2 cellular contexts compared by ENCODE assay signal in genomic region chr12:26054383-26054782, GRCh38.
TF ChIP-seq lines count a peak whose summit lies in the region.

No MANE protein-coding gene starts in this region.

TF ChIP-seq in GM23338, 12 proteins besides CTCF, POLR2A, EP300 and RAD21:
- TF ChIP-seq POLR2AphosphoS5 (IDR thresholded peaks at IDR 0.05; ENCODE audit: low read depth), result no peak
- no peak for TF ChIP-seq CREB1 (CRISPR knock-in tag; IDR thresholded peaks at IDR 0.05; ENCODE audit: low read depth)
- TF ChIP-seq REST (IDR thresholded peaks at IDR 0.05; ENCODE audit: unreplicated experiment), result no peak
- TF ChIP-seq ZNF331 (CRISPR knock-in tag; IDR thresholded peaks at IDR 0.05; ENCODE audit: low read depth), result no peak
- TF ChIP-seq NANOG (IDR thresholded peaks at IDR 0.05; ENCODE audit: borderline replicate concordance), result no peak
- no peak for TF ChIP-seq EZH2phosphoT487 (IDR thresholded peaks at IDR 0.05; ENCODE audit: unreplicated experiment)
- TF ChIP-seq JUNB (IDR thresholded peaks at IDR 0.05; ENCODE audit: unreplicated experiment), result no peak
- no peak for TF ChIP-seq ZNF462 (CRISPR knock-in tag; IDR thresholded peaks at IDR 0.05)

TF ChIP-seq in IMR-90, 13 proteins besides CTCF, POLR2A, EP300 and RAD21:
- no peak for TF ChIP-seq MXI1 (IDR thresholded peaks at IDR 0.05; ENCODE audit: borderline replicate concordance, low read depth, low read length)
- no peak for TF ChIP-seq FOS (IDR thresholded peaks at IDR 0.05; ENCODE audit: low read depth, low read length)
- no peak for TF ChIP-seq SMC3 (IDR thresholded peaks at IDR 0.05; ENCODE audit: low read depth, low read length)
- no peak for TF ChIP-seq MAFK (IDR thresholded peaks at IDR 0.05; ENCODE audit: low read depth, low read length)
- no peak for TF ChIP-seq USF2 (IDR thresholded peaks at IDR 0.05; ENCODE audit: low read depth, low read length)
- TF ChIP-seq ELK1 (IDR thresholded peaks at IDR 0.05; ENCODE audit: borderline replicate concordance, low read depth, low read length), result no peak
- TF ChIP-seq RFX5 (IDR thresholded peaks at IDR 0.05; ENCODE audit: low read depth, low read length), result no peak
- no peak for TF ChIP-seq MAZ (IDR thresholded peaks at IDR 0.05; ENCODE audit: borderline replicate concordance, low read depth, low read length)
- no peak for TF ChIP-seq NFE2L2 (IDR thresholded peaks at IDR 0.05; ENCODE audit: low read depth, low read length)
- no peak for TF ChIP-seq BHLHE40 (IDR thresholded peaks at IDR 0.05; ENCODE audit: low read depth, low read length)
